In the genomic region with DNA sequence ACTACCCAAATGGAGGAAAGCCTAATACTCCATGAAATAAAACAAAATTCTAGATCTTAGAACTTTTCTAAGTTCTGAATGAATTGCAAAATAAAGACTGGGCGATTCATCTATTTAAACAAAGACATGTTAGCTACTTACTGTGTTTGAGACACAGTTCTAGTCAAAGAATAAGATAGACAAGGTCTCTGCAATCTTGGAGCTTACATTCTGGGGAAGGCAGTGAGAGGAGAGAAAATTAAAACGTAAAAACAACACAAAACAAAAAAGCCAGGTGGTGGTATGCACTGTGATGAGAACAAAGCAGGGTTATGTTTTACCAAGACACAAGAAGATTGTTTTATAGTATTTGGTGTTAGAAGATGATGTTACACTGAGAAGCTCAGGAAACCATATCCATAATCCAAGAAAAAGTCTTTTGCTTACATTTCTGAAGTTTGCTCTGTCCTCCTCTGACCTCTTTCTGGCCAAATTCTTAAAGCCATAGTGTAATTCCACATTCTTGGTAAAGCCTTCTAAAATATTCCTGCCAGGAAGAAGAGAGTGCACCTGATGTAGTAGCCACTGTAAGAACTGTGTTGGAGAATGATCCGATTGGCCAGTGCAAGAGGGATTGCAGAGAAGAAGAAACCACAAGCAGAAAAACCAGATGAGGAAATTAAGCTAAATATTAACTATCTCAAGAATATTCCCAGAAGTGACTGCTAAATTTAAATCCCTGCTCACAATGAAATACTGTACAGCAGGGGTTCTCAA, we compare ENCODE assay signal across 21 cellular contexts.
DNase-seq lines count a peak whose midpoint lies in the region; ATAC-seq, FAIRE-seq and TF ChIP-seq lines count a peak whose summit lies in the region.
"Had no signal": no experiment of that assay in that cellular context is flagged by ENCODE, and none has a peak within 500 bp of the region (broad histone marks: within the 10 kb centered on the region; RNA-seq: fewer than 3 reads in every experiment).

No MANE protein-coding gene starts in this region.

- H3K27me3 ChIP-seq in keratinocyte (ENCODE audit: control insufficient read depth, extremely low read depth, insufficient read depth, low read length): no peaks in the 10 kb centered on the region
- H3K27me3 ChIP-seq: colonic mucosa, foreskin keratinocyte had no signal

- peak overlapping the region; percentile 17 for H3K27ac Mint-ChIP-seq in nephron progenitor cell
- no peak overlapping the region for H3K27ac Mint-ChIP-seq in activated T-cell treated with anti-CD3 and anti-CD28 coated beads, Interleukin-2, amount 50 U/mL, for 72 hours
- H3K27ac Mint-ChIP-seq: activated CD4-positive, alpha-beta memory T cell treated with anti-CD3 and anti-CD28 coated beads, Interleukin-2, amount 10 ng/mL, durations not matched to agents 7 days and 5 days; activated naive CD4-positive, alpha-beta T cell treated with anti-CD3 and anti-CD28 coated beads, Interleukin-2, amount 10 ng/mL, durations not matched to agents 7 days and 5 days; brain; stimulated activated naive B cell treated with anti-CD40 and anti-IgM and Interleukin-4, amounts not matched to agents 10 μg/mL and 1 μg/mL and 100 μg/mL, for 72 hours; T-helper 2 cell treated with Interferon-gamma antibody and Interleukin-4, amounts not matched to agents 5 μg/mL and 100 μg/mL, for 36 hours; WTC11 had no signal

- no peak for DNase-seq in GM12892 (ENCODE audit: insufficient read length)
- DNase-seq in amniotic epithelial cell (ENCODE audit: low read depth): peak; percentile 21
- DNase-seq in keratinocyte (ENCODE audit: low read depth, low spot score): no peak
- DNase-seq in nephron progenitor cell: no peak
- no peak for DNase-seq in SIG-M5 treated with dmso at 0.1 percent for 504 hours (lab: John Stamatoyannopoulos, UW; ENCODE audit: unreplicated experiment)
- no peak for DNase-seq in activated T-cell treated with anti-CD3 and anti-CD28 coated beads, Interleukin-2, amount 50 U/mL, for 72 hours
- no peak for DNase-seq in dedifferentiated amniotic fluid mesenchymal stem cell (ENCODE audit: extremely low spot score)
- DNase-seq: activated CD4-positive, alpha-beta memory T cell treated with anti-CD3 and anti-CD28 coated beads, Interleukin-2, amount 10 ng/mL, durations not matched to agents 7 days and 5 days; activated naive CD4-positive, alpha-beta T cell treated with anti-CD3 and anti-CD28 coated beads, Interleukin-2, amount 10 ng/mL, durations not matched to agents 7 days and 5 days; activated T-cell treated with anti-CD3 and anti-CD28 coated beads, Interleukin-2, amount 50 U/mL, for 1 hour; colonic mucosa; foreskin keratinocyte; GOT3; NCI-H774; PC-9; stimulated activated naive B cell treated with anti-CD40 and anti-IgM and Interleukin-4, amounts not matched to agents 10 μg/mL and 1 μg/mL and 100 μg/mL, for 72 hours had no signal

- H3K36me3 ChIP-seq in keratinocyte (ENCODE audit: control insufficient read depth in 2 of 2, extremely low read depth in 1 of 2, insufficient read depth in 2 of 2, low read length in 2 of 2): no peaks in the 10 kb centered on the region
- H3K36me3 ChIP-seq: colonic mucosa had no signal

- H3K9ac ChIP-seq in keratinocyte (ENCODE audit: control insufficient read depth, extremely low read depth, insufficient read depth, low read length): no peak overlapping the region
- H3K9ac ChIP-seq: parathyroid adenoma had no signal

- H3K27ac ChIP-seq in keratinocyte (ENCODE audit: control insufficient read depth, insufficient read depth, low read length): no peak overlapping the region
- H3K27ac ChIP-seq: colonic mucosa, foreskin keratinocyte, parathyroid adenoma, PC-9 had no signal

- H3K4me2 ChIP-seq in keratinocyte (ENCODE audit: control insufficient read depth, extremely low read depth, insufficient read depth, low read depth, low read length): no peak overlapping the region
- H3K4me2 ChIP-seq: PC-9 had no signal

- H3K4me3 Mint-ChIP-seq in nephron progenitor cell: no peak overlapping the region
- no peak overlapping the region for H3K4me3 Mint-ChIP-seq in activated T-cell treated with anti-CD3 and anti-CD28 coated beads, Interleukin-2, amount 50 U/mL, for 72 hours
- H3K4me3 Mint-ChIP-seq: activated CD4-positive, alpha-beta memory T cell treated with anti-CD3 and anti-CD28 coated beads, Interleukin-2, amount 10 ng/mL, durations not matched to agents 7 days and 5 days; activated naive CD4-positive, alpha-beta T cell treated with anti-CD3 and anti-CD28 coated beads, Interleukin-2, amount 10 ng/mL, durations not matched to agents 7 days and 5 days; brain; stimulated activated naive B cell treated with anti-CD40 and anti-IgM and Interleukin-4, amounts not matched to agents 10 μg/mL and 1 μg/mL and 100 μg/mL, for 72 hours; T-helper 2 cell treated with Interferon-gamma antibody and Interleukin-4, amounts not matched to agents 5 μg/mL and 100 μg/mL, for 36 hours; WTC11 had no signal

- no peak for ATAC-seq in activated T-cell treated with anti-CD3 and anti-CD28 coated beads, Interleukin-2, amount 50 U/mL, for 72 hours (replicated peaks in 1 of 2)
- no peak for ATAC-seq in HG03469 (IDR thresholded peaks at IDR 0.05; ENCODE audit: unreplicated experiment)
- ATAC-seq: foreskin keratinocyte; stimulated activated naive B cell treated with anti-CD40 and anti-IgM and Interleukin-4, amounts not matched to agents 10 μg/mL and 1 μg/mL and 100 μg/mL, for 72 hours; WTC11 had no signal

- TF ChIP-seq POLR2A in GM12892 (IDR thresholded peaks at IDR 0.05; ENCODE audit: low read depth, low read length): no peak

- H3K4me3 ChIP-seq in keratinocyte (ENCODE audit: control insufficient read depth in 2 of 3, extremely low read depth in 1 of 3, insufficient read depth in 2 of 3, low read depth in 1 of 3, low read length in 3 of 3): no peak overlapping the region
- H3K4me3 ChIP-seq: colonic mucosa, PC-9 had no signal

- no peaks in the 10 kb centered on the region for H3K4me1 Mint-ChIP-seq in nephron progenitor cell
- peaks cover 4% of the 10 kb centered on the region for H3K4me1 Mint-ChIP-seq in activated T-cell treated with anti-CD3 and anti-CD28 coated beads, Interleukin-2, amount 50 U/mL, for 72 hours (ENCODE audit: low read depth)
- H3K4me1 Mint-ChIP-seq: activated naive CD4-positive, alpha-beta T cell treated with anti-CD3 and anti-CD28 coated beads, Interleukin-2, amount 10 ng/mL, durations not matched to agents 7 days and 5 days; brain; stimulated activated naive B cell treated with anti-CD40 and anti-IgM and Interleukin-4, amounts not matched to agents 10 μg/mL and 1 μg/mL and 100 μg/mL, for 72 hours had no signal

- H3K9me3 Mint-ChIP-seq in nephron progenitor cell: peaks cover 16% of the 10 kb centered on the region
- H3K9me3 Mint-ChIP-seq in activated T-cell treated with anti-CD3 and anti-CD28 coated beads, Interleukin-2, amount 50 U/mL, for 72 hours: no peaks in the 10 kb centered on the region
- H3K9me3 Mint-ChIP-seq: activated CD4-positive, alpha-beta memory T cell treated with anti-CD3 and anti-CD28 coated beads, Interleukin-2, amount 10 ng/mL, durations not matched to agents 7 days and 5 days; activated naive CD4-positive, alpha-beta T cell treated with anti-CD3 and anti-CD28 coated beads, Interleukin-2, amount 10 ng/mL, durations not matched to agents 7 days and 5 days; T-helper 2 cell treated with Interferon-gamma antibody and Interleukin-4, amounts not matched to agents 5 μg/mL and 100 μg/mL, for 36 hours; WTC11 had no signal

- no peaks in the 10 kb centered on the region for H3K79me2 ChIP-seq in keratinocyte (ENCODE audit: control insufficient read depth, insufficient read depth, low read length)
- H3K79me2 ChIP-seq: parathyroid adenoma had no signal

- H4K20me1 ChIP-seq in keratinocyte (ENCODE audit: control insufficient read depth, extremely low read depth, insufficient read depth, low read length): no peaks in the 10 kb centered on the region

- dilution Hi-C loops in keratinocyte (cut with MboI; ENCODE audit: extremely low pct_ligation_motif_present, low sequenced_read_pairs): no loop called here

- H2AFZ ChIP-seq in keratinocyte (ENCODE audit: control insufficient read depth, low read length): no peak overlapping the region
- H2AFZ ChIP-seq: parathyroid adenoma, PC-9 had no signal

- TF ChIP-seq CTCF in keratinocyte (optimal IDR thresholded peaks at IDR 0.05 in 1 of 3, IDR thresholded peaks at IDR 0.05 in 1 of 3, conservative IDR thresholded peaks at IDR 0.05 in 1 of 3; ENCODE audit: extremely low read depth in 1 of 3, insufficient read depth in 2 of 3, low read length in 3 of 3): no peak
- no peak for TF ChIP-seq CTCF in nephron progenitor cell (IDR thresholded peaks at IDR 0.05)

- H3K27me3 Mint-ChIP-seq in nephron progenitor cell (ENCODE audit: low read depth, poor library complexity): no peaks in the 10 kb centered on the region
- peaks cover 23% of the 10 kb centered on the region for H3K27me3 Mint-ChIP-seq in activated T-cell treated with anti-CD3 and anti-CD28 coated beads, Interleukin-2, amount 50 U/mL, for 72 hours (ENCODE audit: low read depth)
- H3K27me3 Mint-ChIP-seq: activated CD4-positive, alpha-beta memory T cell treated with anti-CD3 and anti-CD28 coated beads, Interleukin-2, amount 10 ng/mL, durations not matched to agents 7 days and 5 days; activated naive CD4-positive, alpha-beta T cell treated with anti-CD3 and anti-CD28 coated beads, Interleukin-2, amount 10 ng/mL, durations not matched to agents 7 days and 5 days; brain; stimulated activated naive B cell treated with anti-CD40 and anti-IgM and Interleukin-4, amounts not matched to agents 10 μg/mL and 1 μg/mL and 100 μg/mL, for 72 hours had no signal

- H3K9me3 ChIP-seq in keratinocyte (ENCODE audit: control insufficient read depth, low read depth, low read length): no peaks in the 10 kb centered on the region
- H3K9me3 ChIP-seq: colonic mucosa had no signal

- FAIRE-seq in GM12892 (lab: Jason Lieb, UNC) (peak; percentile 61), keratinocyte (lab: Jason Lieb, UNC) (peak; percentile 44)

- H3K36me3 Mint-ChIP-seq in nephron progenitor cell (ENCODE audit: low read depth): no peaks in the 10 kb centered on the region
- H3K36me3 Mint-ChIP-seq in activated T-cell treated with anti-CD3 and anti-CD28 coated beads, Interleukin-2, amount 50 U/mL, for 72 hours (ENCODE audit: insufficient read depth in 2 of 2): peaks cover 0 to 2% of the 10 kb centered on the region in 2 donors
- H3K36me3 Mint-ChIP-seq: activated naive CD4-positive, alpha-beta T cell treated with anti-CD3 and anti-CD28 coated beads, Interleukin-2, amount 10 ng/mL, durations not matched to agents 7 days and 5 days; brain; stimulated activated naive B cell treated with anti-CD40 and anti-IgM and Interleukin-4, amounts not matched to agents 10 μg/mL and 1 μg/mL and 100 μg/mL, for 72 hours; WTC11 had no signal

- H3K9me1 ChIP-seq in keratinocyte (ENCODE audit: control insufficient read depth, extremely low read depth, insufficient read depth, low read length): no peaks in the 10 kb centered on the region

- peaks cover 8% of the 10 kb centered on the region for H3K4me1 ChIP-seq in keratinocyte (ENCODE audit: control insufficient read depth, extremely low read depth, insufficient read depth, low read length)
- H3K4me1 ChIP-seq: colonic mucosa, parathyroid adenoma had no signal
